In genomic region chr1:15799004-15799867, GRCh38 we compare ENCODE assay signal across 2 cellular contexts.
TF ChIP-seq lines count a peak whose summit lies in the region.

No MANE protein-coding gene starts in this region.

TF ChIP-seq in GM23338, 12 proteins besides CTCF, POLR2A, EP300 and RAD21 (continued from another document):
- TF ChIP-seq, protein P1, sequence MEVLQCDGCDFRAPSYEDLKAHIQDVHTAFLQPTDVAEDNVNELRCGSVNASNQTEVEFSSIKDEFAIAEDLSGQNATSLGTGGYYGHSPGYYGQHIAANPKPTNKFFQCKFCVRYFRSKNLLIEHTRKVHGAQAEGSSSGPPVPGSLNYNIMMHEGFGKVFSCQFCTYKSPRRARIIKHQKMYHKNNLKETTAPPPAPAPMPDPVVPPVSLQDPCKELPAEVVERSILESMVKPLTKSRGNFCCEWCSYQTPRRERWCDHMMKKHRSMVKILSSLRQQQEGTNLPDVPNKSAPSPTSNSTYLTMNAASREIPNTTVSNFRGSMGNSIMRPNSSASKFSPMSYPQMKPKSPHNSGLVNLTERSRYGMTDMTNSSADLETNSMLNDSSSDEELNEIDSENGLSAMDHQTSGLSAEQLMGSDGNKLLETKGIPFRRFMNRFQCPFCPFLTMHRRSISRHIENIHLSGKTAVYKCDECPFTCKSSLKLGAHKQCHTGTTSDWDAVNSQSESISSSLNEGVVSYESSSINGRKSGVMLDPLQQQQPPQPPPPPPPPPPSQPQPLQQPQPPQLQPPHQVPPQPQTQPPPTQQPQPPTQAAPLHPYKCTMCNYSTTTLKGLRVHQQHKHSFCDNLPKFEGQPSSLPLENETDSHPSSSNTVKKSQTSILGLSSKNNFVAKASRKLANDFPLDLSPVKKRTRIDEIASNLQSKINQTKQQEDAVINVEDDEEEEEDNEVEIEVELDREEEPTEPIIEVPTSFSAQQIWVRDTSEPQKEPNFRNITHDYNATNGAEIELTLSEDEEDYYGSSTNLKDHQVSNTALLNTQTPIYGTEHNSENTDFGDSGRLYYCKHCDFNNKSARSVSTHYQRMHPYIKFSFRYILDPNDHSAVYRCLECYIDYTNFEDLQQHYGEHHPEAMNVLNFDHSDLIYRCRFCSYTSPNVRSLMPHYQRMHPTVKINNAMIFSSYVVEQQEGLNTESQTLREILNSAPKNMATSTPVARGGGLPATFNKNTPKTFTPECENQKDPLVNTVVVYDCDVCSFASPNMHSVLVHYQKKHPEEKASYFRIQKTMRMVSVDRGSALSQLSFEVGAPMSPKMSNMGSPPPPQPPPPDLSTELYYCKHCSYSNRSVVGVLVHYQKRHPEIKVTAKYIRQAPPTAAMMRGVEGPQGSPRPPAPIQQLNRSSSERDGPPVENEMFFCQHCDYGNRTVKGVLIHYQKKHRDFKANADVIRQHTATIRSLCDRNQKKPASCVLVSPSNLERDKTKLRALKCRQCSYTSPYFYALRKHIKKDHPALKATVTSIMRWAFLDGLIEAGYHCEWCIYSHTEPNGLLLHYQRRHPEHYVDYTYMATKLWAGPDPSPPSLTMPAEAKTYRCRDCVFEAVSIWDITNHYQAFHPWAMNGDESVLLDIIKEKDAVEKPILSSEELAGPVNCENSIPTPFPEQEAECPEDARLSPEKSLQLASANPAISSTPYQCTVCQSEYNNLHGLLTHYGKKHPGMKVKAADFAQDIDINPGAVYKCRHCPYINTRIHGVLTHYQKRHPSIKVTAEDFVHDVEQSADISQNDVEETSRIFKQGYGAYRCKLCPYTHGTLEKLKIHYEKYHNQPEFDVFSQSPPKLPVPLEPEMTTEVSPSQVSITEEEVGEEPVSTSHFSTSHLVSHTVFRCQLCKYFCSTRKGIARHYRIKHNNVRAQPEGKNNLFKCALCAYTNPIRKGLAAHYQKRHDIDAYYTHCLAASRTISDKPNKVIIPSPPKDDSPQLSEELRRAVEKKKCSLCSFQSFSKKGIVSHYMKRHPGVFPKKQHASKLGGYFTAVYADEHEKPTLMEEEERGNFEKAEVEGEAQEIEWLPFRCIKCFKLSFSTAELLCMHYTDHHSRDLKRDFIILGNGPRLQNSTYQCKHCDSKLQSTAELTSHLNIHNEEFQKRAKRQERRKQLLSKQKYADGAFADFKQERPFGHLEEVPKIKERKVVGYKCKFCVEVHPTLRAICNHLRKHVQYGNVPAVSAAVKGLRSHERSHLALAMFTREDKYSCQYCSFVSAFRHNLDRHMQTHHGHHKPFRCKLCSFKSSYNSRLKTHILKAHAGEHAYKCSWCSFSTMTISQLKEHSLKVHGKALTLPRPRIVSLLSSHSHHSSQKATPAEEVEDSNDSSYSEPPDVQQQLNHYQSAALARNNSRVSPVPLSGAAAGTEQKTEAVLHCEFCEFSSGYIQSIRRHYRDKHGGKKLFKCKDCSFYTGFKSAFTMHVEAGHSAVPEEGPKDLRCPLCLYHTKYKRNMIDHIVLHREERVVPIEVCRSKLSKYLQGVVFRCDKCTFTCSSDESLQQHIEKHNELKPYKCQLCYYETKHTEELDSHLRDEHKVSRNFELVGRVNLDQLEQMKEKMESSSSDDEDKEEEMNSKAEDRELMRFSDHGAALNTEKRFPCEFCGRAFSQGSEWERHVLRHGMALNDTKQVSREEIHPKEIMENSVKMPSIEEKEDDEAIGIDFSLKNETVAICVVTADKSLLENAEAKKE (CRISPR knock-in tag; IDR thresholded peaks at IDR 0.05): no peak
- TF ChIP-seq CREB1 (CRISPR knock-in tag; IDR thresholded peaks at IDR 0.05; ENCODE audit: low read depth): no peak
- no peak for TF ChIP-seq ZNF331 (CRISPR knock-in tag; IDR thresholded peaks at IDR 0.05; ENCODE audit: low read depth)
- no peak for TF ChIP-seq POLR2AphosphoS5 (IDR thresholded peaks at IDR 0.05; ENCODE audit: low read depth)
- TF ChIP-seq, protein P2, sequence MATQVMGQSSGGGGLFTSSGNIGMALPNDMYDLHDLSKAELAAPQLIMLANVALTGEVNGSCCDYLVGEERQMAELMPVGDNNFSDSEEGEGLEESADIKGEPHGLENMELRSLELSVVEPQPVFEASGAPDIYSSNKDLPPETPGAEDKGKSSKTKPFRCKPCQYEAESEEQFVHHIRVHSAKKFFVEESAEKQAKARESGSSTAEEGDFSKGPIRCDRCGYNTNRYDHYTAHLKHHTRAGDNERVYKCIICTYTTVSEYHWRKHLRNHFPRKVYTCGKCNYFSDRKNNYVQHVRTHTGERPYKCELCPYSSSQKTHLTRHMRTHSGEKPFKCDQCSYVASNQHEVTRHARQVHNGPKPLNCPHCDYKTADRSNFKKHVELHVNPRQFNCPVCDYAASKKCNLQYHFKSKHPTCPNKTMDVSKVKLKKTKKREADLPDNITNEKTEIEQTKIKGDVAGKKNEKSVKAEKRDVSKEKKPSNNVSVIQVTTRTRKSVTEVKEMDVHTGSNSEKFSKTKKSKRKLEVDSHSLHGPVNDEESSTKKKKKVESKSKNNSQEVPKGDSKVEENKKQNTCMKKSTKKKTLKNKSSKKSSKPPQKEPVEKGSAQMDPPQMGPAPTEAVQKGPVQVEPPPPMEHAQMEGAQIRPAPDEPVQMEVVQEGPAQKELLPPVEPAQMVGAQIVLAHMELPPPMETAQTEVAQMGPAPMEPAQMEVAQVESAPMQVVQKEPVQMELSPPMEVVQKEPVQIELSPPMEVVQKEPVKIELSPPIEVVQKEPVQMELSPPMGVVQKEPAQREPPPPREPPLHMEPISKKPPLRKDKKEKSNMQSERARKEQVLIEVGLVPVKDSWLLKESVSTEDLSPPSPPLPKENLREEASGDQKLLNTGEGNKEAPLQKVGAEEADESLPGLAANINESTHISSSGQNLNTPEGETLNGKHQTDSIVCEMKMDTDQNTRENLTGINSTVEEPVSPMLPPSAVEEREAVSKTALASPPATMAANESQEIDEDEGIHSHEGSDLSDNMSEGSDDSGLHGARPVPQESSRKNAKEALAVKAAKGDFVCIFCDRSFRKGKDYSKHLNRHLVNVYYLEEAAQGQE (IDR thresholded peaks at IDR 0.05; ENCODE audit: unreplicated experiment): no peak
- TF ChIP-seq NANOG (IDR thresholded peaks at IDR 0.05; ENCODE audit: borderline replicate concordance): no peak
- no peak for TF ChIP-seq JUNB (IDR thresholded peaks at IDR 0.05; ENCODE audit: unreplicated experiment)
- no peak for TF ChIP-seq EZH2phosphoT487 (IDR thresholded peaks at IDR 0.05; ENCODE audit: unreplicated experiment)
- TF ChIP-seq STAT1 (IDR thresholded peaks at IDR 0.05; ENCODE audit: unreplicated experiment): no peak
- no peak for TF ChIP-seq ETS1 (IDR thresholded peaks at IDR 0.05)
TF ChIP-seq in GM23338: peak in this region for 0.

TF ChIP-seq in SK-N-SH, 30 proteins besides CTCF, POLR2A, EP300 and RAD21:
- TF ChIP-seq ZBTB33 (IDR thresholded peaks at IDR 0.05; ENCODE audit: borderline replicate concordance, low read depth) (peak; percentile 76; the same call in 1 of the 2 replicates), GATA2 (CRISPR knock-in tag; IDR thresholded peaks at IDR 0.05) (no peak), JUND (IDR thresholded peaks at IDR 0.05) (peak; percentile 97), MXI1 (IDR thresholded peaks at IDR 0.05; ENCODE audit: low read depth, low read length) (no peak), RCOR1 (IDR thresholded peaks at IDR 0.05; ENCODE audit: low read length) (no peak), FOSL2 (IDR thresholded peaks at IDR 0.05; ENCODE audit: borderline replicate concordance, low read depth) (peak; percentile 96), PBX3 (IDR thresholded peaks at IDR 0.05) (peak; percentile 68), NFIC (IDR thresholded peaks at IDR 0.05; ENCODE audit: borderline replicate concordance) (peak; percentile 92), TEAD4 (IDR thresholded peaks at IDR 0.05; ENCODE audit: borderline replicate concordance, insufficient read depth) (peak; percentile 98), SIN3A (IDR thresholded peaks at IDR 0.05; ENCODE audit: borderline replicate concordance, low read depth, low read length) (peak; percentile 64; the same call in 1 of the 2 replicates), TAF1 (IDR thresholded peaks at IDR 0.05; ENCODE audit: borderline replicate concordance, low read depth, low read length) (peak; percentile 40; the same call in 1 of the 2 replicates), CHD2 (IDR thresholded peaks at IDR 0.05; ENCODE audit: low read length, partially characterized antibody) (no peak), RXRA (IDR thresholded peaks at IDR 0.05; ENCODE audit: borderline replicate concordance, low read depth) (peak; percentile 100), FOXM1 (IDR thresholded peaks at IDR 0.05; ENCODE audit: low read depth) (no peak), FOXJ3 (CRISPR knock-in tag; IDR thresholded peaks at IDR 0.05) (no peak), GABPA (IDR thresholded peaks at IDR 0.05; ENCODE audit: low read depth) (no peak), POLR2AphosphoS5 (IDR thresholded peaks at IDR 0.05; ENCODE audit: low read depth, low read length) (peak; percentile 59; the same call in 1 of the 2 replicates), YY1 (IDR thresholded peaks at IDR 0.05; ENCODE audit: low read depth) (no peak), RFX5 (IDR thresholded peaks at IDR 0.05; ENCODE audit: low read length) (no peak), MEF2A (IDR thresholded peaks at IDR 0.05; ENCODE audit: borderline replicate concordance, low read depth) (peak; percentile 29; the same call in 1 of the 2 replicates), TCF12 (IDR thresholded peaks at IDR 0.05) (peak; percentile 86), IRF3 (IDR thresholded peaks at IDR 0.05; ENCODE audit: low read depth, low read length) (no peak), EZH2phosphoT487 (IDR thresholded peaks at IDR 0.05; ENCODE audit: borderline replicate concordance, low read depth) (no peak)
- TF ChIP-seq, protein P3, sequence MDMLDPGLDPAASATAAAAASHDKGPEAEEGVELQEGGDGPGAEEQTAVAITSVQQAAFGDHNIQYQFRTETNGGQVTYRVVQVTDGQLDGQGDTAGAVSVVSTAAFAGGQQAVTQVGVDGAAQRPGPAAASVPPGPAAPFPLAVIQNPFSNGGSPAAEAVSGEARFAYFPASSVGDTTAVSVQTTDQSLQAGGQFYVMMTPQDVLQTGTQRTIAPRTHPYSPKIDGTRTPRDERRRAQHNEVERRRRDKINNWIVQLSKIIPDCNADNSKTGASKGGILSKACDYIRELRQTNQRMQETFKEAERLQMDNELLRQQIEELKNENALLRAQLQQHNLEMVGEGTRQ (IDR thresholded peaks at IDR 0.05; ENCODE audit: borderline replicate concordance, low read depth, low read length): no peak
- TF ChIP-seq, protein P4, sequence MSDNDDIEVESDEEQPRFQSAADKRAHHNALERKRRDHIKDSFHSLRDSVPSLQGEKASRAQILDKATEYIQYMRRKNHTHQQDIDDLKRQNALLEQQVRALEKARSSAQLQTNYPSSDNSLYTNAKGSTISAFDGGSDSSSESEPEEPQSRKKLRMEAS (IDR thresholded peaks at IDR 0.05; ENCODE audit: low read depth): peak; percentile 73
- TF ChIP-seq, protein P2 (IDR thresholded peaks at IDR 0.05; ENCODE audit: low read depth, low read length): 0 out of 2 replicates have a peak, but pooled peaks have one; percentile 28
TF ChIP-seq in SK-N-SH: peak in this region for 14.
